Comparison of ENCODE assay signal across 8 cellular contexts in genomic region chrX:2627272-2627867, GRCh38.
A peak's percentile ranks its signal among the peaks of the same experiment; 100 is the strongest.
DNase-seq lines count a peak whose midpoint lies in the region; ATAC-seq and TF ChIP-seq lines count a peak whose summit lies in the region.

No MANE protein-coding gene starts in this region.

- H3K36me3 ChIP-seq in vagina: peaks cover 0 to 51% of the 10 kb centered on the region in 2 donors

- no peaks in the 10 kb centered on the region for H3K9me3 ChIP-seq in vagina

- H3K4me3 ChIP-seq in WI38 (ENCODE audit: low read depth, low read length): no peak overlapping the region
- no peak overlapping the region for H3K4me3 ChIP-seq in fibroblast of mammary gland (ENCODE audit: control insufficient read depth, low read depth, low read length)
- no peak overlapping the region for H3K4me3 ChIP-seq in vagina

- intact Hi-C loops in vagina (cut with DNase I): no loop called here

- no peak for TF ChIP-seq POLR2A in vagina (IDR thresholded peaks at IDR 0.05)

- no peak overlapping the region for H3K27ac ChIP-seq in vagina

- peak; percentile 73 for ATAC-seq in GM18858 (IDR thresholded peaks at IDR 0.05; ENCODE audit: unreplicated experiment)
- ATAC-seq in HG02981 (IDR thresholded peaks at IDR 0.05; ENCODE audit: unreplicated experiment): peak; percentile 79

- H3K4me1 ChIP-seq in vagina: no peaks in the 10 kb centered on the region

- peak; percentile 31 for TF ChIP-seq CTCF in WI38 (IDR thresholded peaks at IDR 0.05; ENCODE audit: low read depth, low read length)
- TF ChIP-seq CTCF in fibroblast of mammary gland (conservative IDR thresholded peaks at IDR 0.05; ENCODE audit: control insufficient read depth, insufficient read depth, low read depth, low read length): peak; percentile 57
- TF ChIP-seq CTCF in vagina (IDR thresholded peaks at IDR 0.05): peak in 1 of 3 experiments; percentile 21

- no peaks in the 10 kb centered on the region for H3K27me3 ChIP-seq in vagina

- DNase-seq in fibroblast of mammary gland (ENCODE audit: low read depth) (peak; percentile 46), retina (peak; percentile 22), vagina (ENCODE audit: extremely low spot score in 2 of 2) (no peak), NCI-H446 treated with DMSO at 0.1 percent for 48 hours (lab: John Stamatoyannopoulos, UW) (no peak), NCI-H1105 (lab: John Stamatoyannopoulos, UW) (no peak)

Comparison
In these comparisons a context has a peak if more than half of its experiments do, and no peak if none do; other contexts are left out.
1. DNase-seq: peak in fibroblast of mammary gland (single experiment) and retina (single experiment); none in vagina (0 of 2), NCI-H446 treated with DMSO at 0.1 percent for 48 hours (single experiment) and NCI-H1105 (single experiment).